In the genomic region with DNA sequence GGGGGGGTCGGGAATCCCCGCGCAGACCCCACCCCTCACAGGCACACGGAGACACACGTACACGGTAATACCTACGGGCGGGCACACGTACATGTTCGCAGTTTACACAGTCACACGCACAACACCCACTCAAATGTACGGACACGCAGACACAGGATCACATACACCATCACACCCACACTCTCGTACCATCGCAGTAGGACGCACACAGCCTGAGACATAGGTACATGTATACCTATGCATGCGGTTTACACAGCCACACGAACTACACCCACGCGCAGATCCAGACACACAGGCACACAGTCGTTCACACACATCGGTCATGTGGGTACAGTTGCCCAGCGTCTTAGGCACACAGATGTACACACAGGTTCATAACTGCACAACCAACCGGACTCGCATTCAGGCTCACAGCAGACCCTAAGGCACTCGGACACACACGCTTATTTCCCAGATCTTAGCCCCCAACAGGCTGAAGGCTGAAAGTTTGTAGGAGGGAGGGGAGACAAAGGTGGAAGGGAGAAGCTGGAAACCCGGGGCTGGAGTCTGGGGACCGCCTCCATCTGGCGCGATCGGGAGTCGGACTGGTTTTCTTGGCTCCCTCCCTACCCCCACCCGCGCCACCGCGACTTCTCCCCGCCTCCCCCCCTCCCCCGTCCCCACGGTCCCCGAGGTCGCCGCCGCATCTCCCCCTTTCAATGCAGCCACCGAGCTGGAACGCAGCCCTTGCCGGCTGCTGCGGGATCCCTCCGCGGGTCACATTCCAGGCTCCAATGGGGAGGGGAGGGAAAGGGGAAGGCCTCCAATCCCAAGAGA, we compare ENCODE assay signal across 8 cellular contexts. TPM values are rescaled to one million over a fixed set of nuclear protein-coding genes. Genes with fewer than 3 reads are reported as not detected.
DNase-seq lines count a peak whose midpoint lies in the region; ATAC-seq and TF ChIP-seq lines count a peak whose summit lies in the region.

No MANE protein-coding gene starts in this region.

- no peaks in the 10 kb centered on the region for H3K9me3 Mint-ChIP-seq in T-helper 2 cell treated with Interferon-gamma antibody and Interleukin-4, amounts not matched to agents 5 μg/mL and 100 μg/mL, for 36 hours

- ATAC-seq in right lobe of liver: peak in 2 of 4 donors; percentile 5 to 14
- no peak for ATAC-seq in GM19395 (IDR thresholded peaks at IDR 0.05; ENCODE audit: unreplicated experiment)

- H3K9me3 ChIP-seq in right lobe of liver: no peaks in the 10 kb centered on the region

- TF ChIP-seq CTCF in choroid plexus epithelial cell (conservative IDR thresholded peaks at IDR 0.05; ENCODE audit: low read depth, low read length) (no peak), right lobe of liver (IDR thresholded peaks at IDR 0.05) (no peak)

- H3K4me3 ChIP-seq in choroid plexus epithelial cell (ENCODE audit: low read depth, low read length): peak overlapping the region; percentile 67
- peak overlapping the region; percentile 38 to 58 (median 43) for H3K4me3 ChIP-seq in right lobe of liver

- no peaks in the 10 kb centered on the region for H3K36me3 Mint-ChIP-seq in T-helper 2 cell treated with Interferon-gamma antibody and Interleukin-4, amounts not matched to agents 5 μg/mL and 100 μg/mL, for 36 hours (ENCODE audit: low read depth)

- peaks cover 12% of the 10 kb centered on the region for H3K4me1 Mint-ChIP-seq in T-helper 2 cell treated with Interferon-gamma antibody and Interleukin-4, amounts not matched to agents 5 μg/mL and 100 μg/mL, for 36 hours (ENCODE audit: low read depth)

- 36% methylated on average over 6 of the region's 50 CpGs for WGBS in right lobe of liver (ENCODE audit: insufficient coverage, low coverage, low lambda C conversion rate, missing lambda C conversion rate)

- H3K27me3 Mint-ChIP-seq in T-helper 2 cell treated with Interferon-gamma antibody and Interleukin-4, amounts not matched to agents 5 μg/mL and 100 μg/mL, for 36 hours (ENCODE audit: low read depth): peaks cover 33% of the 10 kb centered on the region

- no peaks in the 10 kb centered on the region for H3K27me3 ChIP-seq in right lobe of liver

- DNase-seq in activated T-cell treated with anti-CD3 and anti-CD28 coated beads for 1 hour (ENCODE audit: low read depth): peak; percentile 15
- DNase-seq in activated T-cell treated with anti-CD3 and anti-CD28 coated beads, Interleukin-2, amount 50 U/mL, for 1 hour: no peak
- DNase-seq in T-helper 2 cell treated with Interferon-gamma antibody and Interleukin-4, amounts not matched to agents 5 μg/mL and 100 μg/mL, for 36 hours (ENCODE audit: low spot score): peak; percentile 59
- no peak for DNase-seq in choroid plexus epithelial cell (ENCODE audit: low read depth)
- no peak for DNase-seq in right lobe of liver
- peak; percentile 8 to 41 for DNase-seq in stimulated activated CD8-positive, alpha-beta memory T cell treated with anti-CD3 and anti-CD28 coated beads, Interleukin-4, amount 100 ng/mL, for 4 hours (ENCODE audit: low read depth in 2 of 2, low spot score in 1 of 2)
- no peak for DNase-seq in LoVo (ENCODE audit: low spot score)

- no peak overlapping the region for H3K27ac Mint-ChIP-seq in T-helper 2 cell treated with Interferon-gamma antibody and Interleukin-4, amounts not matched to agents 5 μg/mL and 100 μg/mL, for 36 hours

- no peak overlapping the region for H3K27ac ChIP-seq in right lobe of liver

- no peak for TF ChIP-seq POLR2A in right lobe of liver (IDR thresholded peaks at IDR 0.05)

- no peaks in the 10 kb centered on the region for H3K36me3 ChIP-seq in right lobe of liver

- peak overlapping the region; percentile 55 for H3K4me3 Mint-ChIP-seq in T-helper 2 cell treated with Interferon-gamma antibody and Interleukin-4, amounts not matched to agents 5 μg/mL and 100 μg/mL, for 36 hours

- intact Hi-C loops in right lobe of liver (cut with DNase I): no loop called here

- H3K4me1 ChIP-seq in right lobe of liver: peaks cover 0 to 18% (median 6%) of the 10 kb centered on the region in 4 donors

RNA-seq across cellular contexts. Expression of a gene that starts 51.9 kb away (rescaled TPM):
- 1 to 10 TPM in 1 of 6 experiments, under 1 TPM in 5; 0.29 to 2.1 (median 0.44) TPM for total RNA-seq in right lobe of liver

Comparison
In these comparisons a context has a peak if more than half of its experiments do, and no peak if none do; other contexts are left out.
1. DNase-seq: peak in activated T-cell treated with anti-CD3 and anti-CD28 coated beads for 1 hour (single experiment), T-helper 2 cell treated with Interferon-gamma antibody and Interleukin-4, amounts not matched to agents 5 μg/mL and 100 μg/mL, for 36 hours (single experiment) and stimulated activated CD8-positive, alpha-beta memory T cell treated with anti-CD3 and anti-CD28 coated beads, Interleukin-4, amount 100 ng/mL, for 4 hours (2 of 2); none in activated T-cell treated with anti-CD3 and anti-CD28 coated beads, Interleukin-2, amount 50 U/mL, for 1 hour (single experiment), choroid plexus epithelial cell (single experiment), right lobe of liver (0 of 3) and LoVo (single experiment).